ENCODE assay signal across 11 cellular contexts in genomic region chr11:84316866-84317560, GRCh38.
DNase-seq lines count a peak whose midpoint lies in the region; ATAC-seq, FAIRE-seq and TF ChIP-seq lines count a peak whose summit lies in the region.
"Had no signal": no experiment of that assay in that cellular context is flagged by ENCODE, and none has a peak within 500 bp of the region (broad histone marks: within the 10 kb centered on the region; RNA-seq: fewer than 3 reads in every experiment).

No MANE protein-coding gene starts in this region.

- FAIRE-seq in bronchial epithelial cell (lab: Jason Lieb, UNC): no peak
- FAIRE-seq: keratinocyte had no signal

- H3K4me3 ChIP-seq in bronchial epithelial cell (ENCODE audit: low read depth, low read length) (no peak overlapping the region), skeletal muscle satellite cell (ENCODE audit: low read length) (peak overlapping the region; percentile 59), suprapubic skin (no peak overlapping the region)

- H3K4me1 ChIP-seq in skeletal muscle satellite cell (ENCODE audit: control insufficient read depth, insufficient read depth, low read length) (peaks cover 8% of the 10 kb centered on the region), suprapubic skin (no peaks in the 10 kb centered on the region)

- WGBS in suprapubic skin: 48% methylated on average over 9 of the region's 15 CpGs

- H3K36me3 ChIP-seq in bronchial epithelial cell (ENCODE audit: control insufficient read depth, insufficient read depth, low read length): no peaks in the 10 kb centered on the region
- no peaks in the 10 kb centered on the region for H3K36me3 ChIP-seq in skeletal muscle satellite cell (ENCODE audit: insufficient read depth, low read length)
- no peaks in the 10 kb centered on the region for H3K36me3 ChIP-seq in suprapubic skin

- H3K27me3 ChIP-seq in bronchial epithelial cell (ENCODE audit: control insufficient read depth, insufficient read depth, low read length) (no peaks in the 10 kb centered on the region), skeletal muscle satellite cell (ENCODE audit: control insufficient read depth, insufficient read depth, low read length) (no peaks in the 10 kb centered on the region), suprapubic skin (no peaks in the 10 kb centered on the region)

- DNase-seq in HuH-7 (ENCODE audit: low spot score) (peak; percentile 14), bronchial epithelial cell (ENCODE audit: low read depth) (peak; percentile 9), kidney glomerular epithelial cell (lab: John Stamatoyannopoulos, UW) (peak; percentile 13), SW480 (ENCODE audit: low spot score) (no peak), suprapubic skin (ENCODE audit: low spot score in 2 of 2) (no peak)
- DNase-seq: amniotic stem cell, GDM1 had no signal

- H3K9ac ChIP-seq in skeletal muscle satellite cell (ENCODE audit: low read depth, low read length): no peak overlapping the region

- no peak for TF ChIP-seq POLR2A in suprapubic skin (IDR thresholded peaks at IDR 0.05)

- H3K27ac ChIP-seq in suprapubic skin: no peak overlapping the region

- no peaks in the 10 kb centered on the region for H3K9me3 ChIP-seq in skeletal muscle satellite cell (replicated peaks; ENCODE audit: low read length)
- no peaks in the 10 kb centered on the region for H3K9me3 ChIP-seq in suprapubic skin

- H3K4me2 ChIP-seq in skeletal muscle satellite cell (ENCODE audit: low read length): peak overlapping the region; percentile 73

- no peak for ATAC-seq in GM19463 (IDR thresholded peaks at IDR 0.05; ENCODE audit: unreplicated experiment)
- no peak for ATAC-seq in GM18861 (IDR thresholded peaks at IDR 0.05; ENCODE audit: unreplicated experiment)

- TF ChIP-seq CTCF in bronchial epithelial cell (IDR thresholded peaks at IDR 0.05; ENCODE audit: insufficient read depth, low read length, severe bottlenecking) (no peak), suprapubic skin (IDR thresholded peaks at IDR 0.05) (no peak)

- TF ChIP-seq EP300 in suprapubic skin (IDR thresholded peaks at IDR 0.05): no peak

Comparison
In these comparisons a context has a peak if more than half of its experiments do, and no peak if none do; other contexts are left out.
1. DNase-seq: peak in HuH-7 (single experiment), bronchial epithelial cell (single experiment) and kidney glomerular epithelial cell (single experiment); none in SW480 (single experiment) and suprapubic skin (0 of 2).